ENCODE assay signal across 29 cellular contexts in genomic region chr20:2293971-2294370, GRCh38. TPM values are rescaled to one million over a fixed set of nuclear protein-coding genes. Genes with fewer than 3 reads are reported as not detected.
"Had no signal": no experiment of that assay in that cellular context is flagged by ENCODE, and none has a peak within 500 bp of the region (broad histone marks: within the 10 kb centered on the region; RNA-seq: fewer than 3 reads in every experiment).

No MANE protein-coding gene starts in this region.

- H3K36me3 ChIP-seq: adrenal gland had no signal

- H3K9me3 Mint-ChIP-seq: activated naive CD8-positive, alpha-beta T cell treated with anti-CD3 and anti-CD28 coated beads, Interleukin-2, amount 10 ng/mL, durations not matched to agents 7 days and 5 days; T-helper 1 cell treated with Interleukin-12 subunit alpha and Interleukin-12 subunit beta and Interleukin-4 antibody, amounts not matched to agents 30 μg/mL and 1 μg/mL, for 36 hours; WTC11 had no signal

- H3K27me3 ChIP-seq: adrenal gland had no signal

- H3K27ac ChIP-seq: adrenal gland, KMS-11 had no signal

- H3K4me2 ChIP-seq: KMS-11 had no signal

- H3K4me3 ChIP-seq: adrenal gland had no signal

- H3K9me3 ChIP-seq: adrenal gland had no signal

- ATAC-seq: activated CD8-positive, alpha-beta T cell treated with anti-CD3 and anti-CD28 coated beads, Interleukin-2, amount 10 ng/mL, durations not matched to agents 7 days and 5 days; Right ventricle myocardium inferior; WTC11 had no signal

- H3K36me3 Mint-ChIP-seq: activated naive CD8-positive, alpha-beta T cell treated with anti-CD3 and anti-CD28 coated beads, Interleukin-2, amount 10 ng/mL, durations not matched to agents 7 days and 5 days; WTC11 had no signal

- H3K9ac ChIP-seq: KMS-11 had no signal

- H3K27ac Mint-ChIP-seq: activated CD8-positive, alpha-beta T cell treated with anti-CD3 and anti-CD28 coated beads, Interleukin-2, amount 10 ng/mL, durations not matched to agents 7 days and 5 days; activated naive CD8-positive, alpha-beta T cell treated with anti-CD3 and anti-CD28 coated beads, Interleukin-2, amount 10 ng/mL, durations not matched to agents 7 days and 5 days; T-helper 1 cell treated with Interleukin-12 subunit alpha and Interleukin-12 subunit beta and Interleukin-4 antibody, amounts not matched to agents 30 μg/mL and 1 μg/mL, for 36 hours; WTC11 had no signal

- H3K4me3 Mint-ChIP-seq: activated CD8-positive, alpha-beta T cell treated with anti-CD3 and anti-CD28 coated beads, Interleukin-2, amount 10 ng/mL, durations not matched to agents 7 days and 5 days; activated naive CD8-positive, alpha-beta T cell treated with anti-CD3 and anti-CD28 coated beads, Interleukin-2, amount 10 ng/mL, durations not matched to agents 7 days and 5 days; T-helper 1 cell treated with Interleukin-12 subunit alpha and Interleukin-12 subunit beta and Interleukin-4 antibody, amounts not matched to agents 30 μg/mL and 1 μg/mL, for 36 hours; WTC11 had no signal

- DNase-seq: activated CD4-positive, alpha-beta T cell treated with anti-CD3 and anti-CD28 coated beads for 48 hours; activated CD4-positive, alpha-beta T cell treated with anti-CD3 and anti-CD28 coated beads, Interleukin-2, amount 50 U/mL, for 4 hours; activated CD4-positive, CD25-positive, alpha-beta regulatory T cell treated with anti-CD3 and anti-CD28 coated beads, Interleukin-2, amount 50 U/mL, for 72 hours; activated CD8-positive, alpha-beta memory T cell treated with anti-CD3 and anti-CD28 coated beads, Interleukin-2, amount 50 U/mL, for 48 hours; activated CD8-positive, alpha-beta T cell treated with anti-CD3 and anti-CD28 coated beads, Interleukin-2, amount 10 ng/mL, durations not matched to agents 7 days and 5 days; activated naive CD4-positive, alpha-beta T cell treated with anti-CD3 and anti-CD28 coated beads, Interleukin-2, amount 50 U/mL, for 16 hours; activated naive CD8-positive, alpha-beta T cell treated with anti-CD3 and anti-CD28 coated beads, Interleukin-2, amount 10 ng/mL, durations not matched to agents 7 days and 5 days; activated T-cell treated with anti-CD3 and anti-CD28 coated beads, Interleukin-2, amount 50 U/mL, for 1 hour; anterior cingulate cortex; caudate nucleus; MV-4-11; NCI-H1105; NCI-H1436; NCI-H187 treated with DMSO at 0.1 percent for 48 hours; NCI-H2081 treated with DMSO at 0.1 percent for 48 hours; NCI-H2227 treated with DMSO at 0.1 percent for 48 hours; NCI-H446 treated with DMSO at 0.1 percent for 48 hours; NCI-H524 treated with DMSO at 0.1 percent for 48 hours; NCI-H82; RPMI8226; T-helper 9 cell had no signal

RNA-seq across cellular contexts. Expression of gene TGM3, which starts 1.8 kb away (rescaled TPM):
- total RNA-seq: activated CD8-positive, alpha-beta T cell treated with anti-CD3 and anti-CD28 coated beads, Interleukin-2, amount 10 ng/mL, durations not matched to agents 7 days and 5 days; activated naive CD8-positive, alpha-beta T cell treated with anti-CD3 and anti-CD28 coated beads, Interleukin-2, amount 10 ng/mL, durations not matched to agents 7 days and 5 days; MCF 10A; OCI-LY7; Right ventricle myocardium inferior; SK-MEL-5 had no signal
